In genomic region chr21:41425954-41426655, GRCh38 we compare ENCODE assay signal across 8 cellular contexts. TPM values are rescaled to one million over a fixed set of nuclear protein-coding genes. Genes with fewer than 3 reads are reported as not detected.
DNase-seq lines count a peak whose midpoint lies in the region; ATAC-seq and TF ChIP-seq lines count a peak whose summit lies in the region.

Gene MX1 (plus strand): TSS chr21:41426239. CDS start chr21:41432071, 5,832 bp downstream.

- ATAC-seq in CD4-positive, alpha-beta T cell (ENCODE audit: poor library complexity): peak; percentile 98
- ATAC-seq in GM19467 (IDR thresholded peaks at IDR 0.05; ENCODE audit: unreplicated experiment): peak; percentile 85
- ATAC-seq in lung (ENCODE audit: insufficient read depth, low FRiP score): peak; percentile 84

- WGBS in lung, 2 donors: 1% methylated on average over 62 of the region's 62 CpGs

- peak within 1 kb of the TSS; percentile 62 for H3K27ac ChIP-seq in CD4-positive, alpha-beta T cell (ENCODE audit: low read depth, low read length)
- H3K27ac ChIP-seq in dorsolateral prefrontal cortex: peak within 1 kb of the TSS in 50 of 59 donors; percentile 2 to 87 (median 62)
- peak within 1 kb of the TSS; percentile 5 to 87 for H3K27ac ChIP-seq in lung (ENCODE audit: low read depth in 1 of 2, low read length in 1 of 2)

- intact Hi-C loops in CD4-positive, alpha-beta T cell (cut with DNase I, micrococcal nuclease): loop anchor here in 1 of 2 experiments (2.0 kb wide), 1 partner anchor 63 kb away; the partner anchor contains the start of gene MX2
- intact Hi-C loops in dorsolateral prefrontal cortex (cut with DNase I): no loop called here

- POLR2A ChIA-PET in CD4-positive, alpha-beta T cell (lab: Charles Lee): interaction anchor here (0.6 to 6.1 kb wide), 16 partner anchors 9 to 143 kb away, joined by 3 to 87 read pairs (median 4); partner anchors contain the start of gene MX2

- CTCF ChIA-PET in CD4-positive, alpha-beta T cell (lab: Charles Lee): interaction anchor here (4.7 kb wide), 1 partner anchor 143 kb away, joined by 16 read pairs; no protein-coding TSS in a partner anchor

- H3K4me1 Mint-ChIP-seq in CD4-positive, alpha-beta T cell (ENCODE audit: low read depth): peaks cover 70% of the 10 kb centered on the region

- peak; percentile 84 to 99 (median 89) for DNase-seq in CD4-positive, alpha-beta T cell
- DNase-seq in HuH-7 (ENCODE audit: low spot score) (peak; percentile 55), dorsolateral prefrontal cortex (peak in 8 of 10 donors; percentile 9 to 73 (median 58)), lung (ENCODE audit: low spot score) (peak; percentile 75), middle frontal gyrus (ENCODE audit: extremely low spot score, low spot score) (no peak)
- DNase-seq in activated CD4-positive, alpha-beta T cell treated with anti-CD3 and anti-CD28 coated beads, Interleukin-2, amount 50 U/mL, for 1 hour: peak; percentile 88
- DNase-seq in stimulated activated CD4-positive, alpha-beta T cell treated with anti-CD3 and anti-CD28 coated beads, TNF-alpha, amount 100 ng/mL, for 1 hour (ENCODE audit: low read depth in 3 of 3, low spot score in 1 of 3): peak; percentile 68 to 78 (median 75)

- peaks cover 43% of the 10 kb centered on the region for H3K36me3 Mint-ChIP-seq in CD4-positive, alpha-beta T cell (ENCODE audit: low read depth)

- H3K36me3 ChIP-seq in lung (ENCODE audit: control insufficient read depth in 2 of 2, insufficient read depth in 2 of 2, low read length in 2 of 2): peaks cover 0 to 15% of the 10 kb centered on the region in 2 donors

- no peaks in the 10 kb centered on the region for H3K9me3 Mint-ChIP-seq in CD4-positive, alpha-beta T cell

- peaks cover 0 to 8% of the 10 kb centered on the region in 2 donors for H3K4me1 ChIP-seq in lung (ENCODE audit: control insufficient read depth in 2 of 2, insufficient read depth in 2 of 2, low read length in 2 of 2)

- H3K4me3 Mint-ChIP-seq in CD4-positive, alpha-beta T cell: peak within 1 kb of the TSS; percentile 99

- no peaks in the 10 kb centered on the region for H3K27me3 ChIP-seq in CD4-positive, alpha-beta T cell (ENCODE audit: control insufficient read depth, insufficient read depth, low read length)
- H3K27me3 ChIP-seq in dorsolateral prefrontal cortex: peaks cover 0 to 4% (median 0%) of the 10 kb centered on the region in 45 donors
- H3K27me3 ChIP-seq in lung (ENCODE audit: control insufficient read depth, insufficient read depth): no peaks in the 10 kb centered on the region

- H3K4me3 ChIP-seq in dorsolateral prefrontal cortex: peak within 1 kb of the TSS; percentile 44 to 82 (median 68)
- peak within 1 kb of the TSS; percentile 57 for H3K4me3 ChIP-seq in lung

- no peak for TF ChIP-seq CTCF in CD4-positive, alpha-beta T cell (IDR thresholded peaks at IDR 0.05)
- TF ChIP-seq CTCF in dorsolateral prefrontal cortex (IDR thresholded peaks at IDR 0.05 in 54 of 56, conservative IDR thresholded peaks at IDR 0.05 in 2 of 56; ENCODE audit: low read depth in 1 of 56, partially characterized antibody in 56 of 56) (no peak), lung (IDR thresholded peaks at IDR 0.05; ENCODE audit: control extremely low read depth, extremely low read depth) (no peak)

- H3K27me3 Mint-ChIP-seq in CD4-positive, alpha-beta T cell: no peaks in the 10 kb centered on the region

- no peaks in the 10 kb centered on the region for H3K9me3 ChIP-seq in CD4-positive, alpha-beta T cell (ENCODE audit: control insufficient read depth, low read length)
- no peaks in the 10 kb centered on the region for H3K9me3 ChIP-seq in lung (ENCODE audit: control insufficient read depth in 2 of 2, insufficient read depth in 1 of 2, low read length in 1 of 2)

- H3K27ac Mint-ChIP-seq in CD4-positive, alpha-beta T cell: peak within 1 kb of the TSS; percentile 95

RNA-seq across cellular contexts. Expression of gene MX1, which starts in this region (rescaled TPM):
- total RNA-seq in CD4-positive, alpha-beta T cell: 10 to 100 TPM; 82.3 to 86.3 TPM
- total RNA-seq in dorsolateral prefrontal cortex: 100 to 1,000 TPM in 3 of 120 experiments, 10 to 100 TPM in 117; 24.2 to 223 (median 40.0) TPM
- total RNA-seq in lung: 10 to 100 TPM; 22.7 to 39.9 TPM
- polyA plus RNA-seq in lung: 10 to 100 TPM; 18.9 to 43.5 TPM
